Comparison of ENCODE assay signal across 1 cellular context in the genomic region with DNA sequence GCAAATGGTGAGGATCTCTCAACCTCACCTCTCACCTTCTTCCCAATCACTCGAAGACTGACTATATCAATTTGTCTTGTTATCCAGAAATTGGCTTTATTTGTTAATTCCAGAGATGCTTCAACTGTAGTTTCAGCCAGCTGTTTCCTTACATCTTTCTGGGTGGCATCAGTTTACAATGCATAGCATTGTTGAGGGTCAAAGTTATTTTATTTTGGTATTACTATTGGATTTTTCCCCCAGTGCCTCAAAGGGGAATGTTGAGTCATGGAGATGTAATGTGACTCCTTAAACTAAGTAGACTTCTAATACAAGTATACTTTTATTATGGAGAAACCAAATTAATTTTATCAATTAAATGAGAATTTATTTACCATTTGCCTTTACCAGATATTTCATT.
TF ChIP-seq lines count a peak whose summit lies in the region.

No MANE protein-coding gene starts in this region.

TF ChIP-seq in HCT116, 20 proteins besides CTCF, POLR2A, EP300 and RAD21 (continued from another document):
- TF ChIP-seq YY1 (IDR thresholded peaks at IDR 0.05; ENCODE audit: extremely low read depth, insufficient replicate concordance, low read depth, low read length) (no peak), JUND (IDR thresholded peaks at IDR 0.05) (peak; percentile 77), EGR1 (IDR thresholded peaks at IDR 0.05; ENCODE audit: low read depth) (0 out of 2 replicates have a peak, but pooled peaks have one; percentile 43)
